12 cellular contexts compared by ENCODE assay signal in genomic region chr7:152706465-152706864, GRCh38. TPM values are rescaled to one million over a fixed set of nuclear protein-coding genes. Genes with fewer than 3 reads are reported as not detected.
DNase-seq lines count a peak whose midpoint lies in the region; ATAC-seq, FAIRE-seq and TF ChIP-seq lines count a peak whose summit lies in the region.
"Had no signal": no experiment of that assay in that cellular context is flagged by ENCODE, and none has a peak within 500 bp of the region (broad histone marks: within the 10 kb centered on the region; RNA-seq: fewer than 3 reads in every experiment).

No MANE protein-coding gene starts in this region.

- intact Hi-C loops in right cardiac atrium (cut with DNase I) (loop anchor here in 1 of 4 donors (5.0 kb wide), 1 partner anchor 369 kb away; no protein-coding TSS in a partner anchor), cardiac septum (cut with DNase I) (loop anchor here (5.0 kb wide), 1 partner anchor 364 kb away; no protein-coding TSS in a partner anchor)

- H2AFZ ChIP-seq in hepatocyte, result peak overlapping the region; percentile 14

- H3K79me2 ChIP-seq in hepatocyte, result no peaks in the 10 kb centered on the region

- 52% methylated on average over 6 of the region's 6 CpGs for WGBS in right cardiac atrium
- WGBS in hepatocyte (ENCODE audit: low lambda C conversion rate, missing lambda C conversion rate), result 23% methylated on average over 6 of the region's 6 CpGs

- TF ChIP-seq CTCF in hepatocyte (IDR thresholded peaks at IDR 0.05; ENCODE audit: poor library complexity), result no peak

- no peaks in the 10 kb centered on the region for H3K9me3 ChIP-seq in right cardiac atrium (ENCODE audit: control insufficient read depth, low read length)
- no peaks in the 10 kb centered on the region for H3K9me3 ChIP-seq in hepatocyte (ENCODE audit: low read depth)

- H3K4me1 ChIP-seq in right cardiac atrium (ENCODE audit: control insufficient read depth, insufficient read depth, low read length) (no peaks in the 10 kb centered on the region), hepatocyte (ENCODE audit: insufficient read depth) (no peaks in the 10 kb centered on the region)
- H3K4me1 ChIP-seq: left ventricle myocardium inferior had no signal

- no peak for ATAC-seq in right cardiac atrium
- ATAC-seq in HG03520 (IDR thresholded peaks at IDR 0.05; ENCODE audit: unreplicated experiment), result peak; percentile 66

- H3K27me3 ChIP-seq in right cardiac atrium (ENCODE audit: control insufficient read depth, insufficient read depth), result no peaks in the 10 kb centered on the region
- no peaks in the 10 kb centered on the region for H3K27me3 ChIP-seq in hepatocyte

- no peaks in the 10 kb centered on the region for H3K36me3 ChIP-seq in hepatocyte (replicated peaks; ENCODE audit: insufficient read depth, low read depth)
- H3K36me3 ChIP-seq: left ventricle myocardium inferior had no signal

- H3K4me2 ChIP-seq in hepatocyte, result peak overlapping the region; percentile 64

- H3K27ac ChIP-seq in right cardiac atrium (ENCODE audit: low read length) (no peak overlapping the region), hepatocyte (no peak overlapping the region)
- H3K27ac ChIP-seq: left ventricle myocardium inferior, VCaP had no signal

- no peaks in the 10 kb centered on the region for H3K9me2 ChIP-seq in hepatocyte (replicated peaks; ENCODE audit: insufficient read depth)

- no peak for TF ChIP-seq POLR2A in H54 (IDR thresholded peaks at IDR 0.05; ENCODE audit: low read depth, low read length)

- FAIRE-seq in H54 (lab: Jason Lieb, UNC), result no peak
- FAIRE-seq: A204.1 had no signal

- DNase-seq in right cardiac atrium, result no peak
- no peak for DNase-seq in cardiac septum (ENCODE audit: low spot score)
- DNase-seq in hepatocyte (ENCODE audit: low spot score), result no peak
- DNase-seq in NCI-H2029 (lab: John Stamatoyannopoulos, UW), result no peak
- DNase-seq in NCI-H2081 (lab: John Stamatoyannopoulos, UW), result no peak
- no peak for DNase-seq in midbrain (lab: John Stamatoyannopoulos, UW)
- no peak for DNase-seq in H54 (ENCODE audit: insufficient read length, low spot score)
- DNase-seq: left ventricle myocardium inferior, NCI-H510A had no signal

- H3K4me3 ChIP-seq in right cardiac atrium (ENCODE audit: low read length) (peak overlapping the region; percentile 6), hepatocyte (no peak overlapping the region)
- H3K4me3 ChIP-seq: left ventricle myocardium inferior had no signal

- H4K20me1 ChIP-seq in hepatocyte (ENCODE audit: insufficient read depth, poor library complexity, severe bottlenecking), result no peaks in the 10 kb centered on the region

RNA-seq across cellular contexts. Expression of gene XRCC2, which starts 30.5 kb away (rescaled TPM):
- total RNA-seq in right cardiac atrium (under 1 TPM; 0.22 to 0.82 (median 0.57) TPM), cardiac septum (0.24 TPM), hepatocyte (1.2 and 2.3 TPM in 2 replicates)
- polyA plus RNA-seq in right cardiac atrium (0.48 TPM), hepatocyte (1.1 and 1.2 TPM in 2 replicates)

RNA-seq across cellular contexts. Expression of gene ACTR3B, which starts 53.1 kb away (rescaled TPM):
- total RNA-seq in right cardiac atrium (1 to 10 TPM; 4.5 to 9.9 (median 5.8) TPM), cardiac septum (8.4 TPM), hepatocyte (3.7 and 33.4 TPM in 2 replicates)
- polyA plus RNA-seq in right cardiac atrium (3.3 TPM), hepatocyte (7.4 and 13.4 TPM in 2 replicates)
